Comparison of ENCODE assay signal across 32 cellular contexts in genomic region chr7:158760445-158760764, GRCh38.
"Had no signal": no experiment of that assay in that cellular context is flagged by ENCODE, and none has a peak within 500 bp of the region (broad histone marks: within the 10 kb centered on the region; RNA-seq: fewer than 3 reads in every experiment).

No MANE protein-coding gene starts in this region.

- H3K27me3 ChIP-seq: Peyer's patch, SJSA1 had no signal

- H3K27ac Mint-ChIP-seq: activated CD4-positive, alpha-beta memory T cell treated with anti-CD3 and anti-CD28 coated beads, Interleukin-2, amount 10 ng/mL, durations not matched to agents 7 days and 5 days; activated CD8-positive, alpha-beta memory T cell treated with anti-CD3 and anti-CD28 coated beads, Interleukin-2, amount 10 ng/mL, durations not matched to agents 7 days and 5 days; activated naive CD4-positive, alpha-beta T cell treated with anti-CD3 and anti-CD28 coated beads, Interleukin-2, amount 10 ng/mL, durations not matched to agents 7 days and 5 days; activated naive CD8-positive, alpha-beta T cell; activated naive CD8-positive, alpha-beta T cell treated with anti-CD3 and anti-CD28 coated beads, Interleukin-2, amount 50 U/mL, for 24 hours; brain; T-helper 1 cell treated with Interleukin-12 subunit alpha and Interleukin-12 subunit beta and Interleukin-4 antibody, amounts not matched to agents 30 μg/mL and 1 μg/mL, for 36 hours had no signal

- H3K9me3 Mint-ChIP-seq: activated CD4-positive, alpha-beta memory T cell treated with anti-CD3 and anti-CD28 coated beads, Interleukin-2, amount 10 ng/mL, durations not matched to agents 7 days and 5 days; activated naive CD4-positive, alpha-beta T cell treated with anti-CD3 and anti-CD28 coated beads, Interleukin-2, amount 10 ng/mL, durations not matched to agents 7 days and 5 days; activated naive CD8-positive, alpha-beta T cell treated with anti-CD3 and anti-CD28 coated beads, Interleukin-2, amount 50 U/mL, for 24 hours; brain; T-helper 1 cell treated with Interleukin-12 subunit alpha and Interleukin-12 subunit beta and Interleukin-4 antibody, amounts not matched to agents 30 μg/mL and 1 μg/mL, for 36 hours had no signal

- H3K4me1 Mint-ChIP-seq: activated CD8-positive, alpha-beta memory T cell treated with anti-CD3 and anti-CD28 coated beads, Interleukin-2, amount 10 ng/mL, durations not matched to agents 7 days and 5 days; activated naive CD4-positive, alpha-beta T cell treated with anti-CD3 and anti-CD28 coated beads, Interleukin-2, amount 10 ng/mL, durations not matched to agents 7 days and 5 days; activated naive CD8-positive, alpha-beta T cell treated with anti-CD3 and anti-CD28 coated beads, Interleukin-2, amount 50 U/mL, for 24 hours; brain had no signal

- H3K27ac ChIP-seq: Peyer's patch, SJSA1, VCaP had no signal

- H3K9me3 ChIP-seq: Peyer's patch, SJSA1, SK-N-SH had no signal

- H3K4me3 Mint-ChIP-seq: activated CD4-positive, alpha-beta memory T cell treated with anti-CD3 and anti-CD28 coated beads, Interleukin-2, amount 10 ng/mL, durations not matched to agents 7 days and 5 days; activated CD8-positive, alpha-beta memory T cell treated with anti-CD3 and anti-CD28 coated beads, Interleukin-2, amount 10 ng/mL, durations not matched to agents 7 days and 5 days; activated naive CD4-positive, alpha-beta T cell treated with anti-CD3 and anti-CD28 coated beads, Interleukin-2, amount 10 ng/mL, durations not matched to agents 7 days and 5 days; activated naive CD8-positive, alpha-beta T cell; activated naive CD8-positive, alpha-beta T cell treated with anti-CD3 and anti-CD28 coated beads, Interleukin-2, amount 50 U/mL, for 24 hours; brain; T-helper 1 cell treated with Interleukin-12 subunit alpha and Interleukin-12 subunit beta and Interleukin-4 antibody, amounts not matched to agents 30 μg/mL and 1 μg/mL, for 36 hours had no signal

- FAIRE-seq: bronchial epithelial cell had no signal

- DNase-seq: activated CD4-positive, alpha-beta memory T cell treated with anti-CD3 and anti-CD28 coated beads, Interleukin-2, amount 10 ng/mL, durations not matched to agents 7 days and 5 days; activated CD4-positive, alpha-beta T cell treated with anti-CD3 and anti-CD28 coated beads, Interleukin-2, amount 50 U/mL, for 1 hour; activated CD4-positive, CD25-positive, alpha-beta regulatory T cell; activated CD8-positive, alpha-beta memory T cell treated with anti-CD3 and anti-CD28 coated beads for 24 hours; activated CD8-positive, alpha-beta memory T cell treated with anti-CD3 and anti-CD28 coated beads, Interleukin-2, amount 10 ng/mL, durations not matched to agents 7 days and 5 days; activated CD8-positive, alpha-beta memory T cell treated with anti-CD3 and anti-CD28 coated beads, Interleukin-2, amount 50 U/mL, for 48 hours; activated effector memory CD4-positive, alpha-beta T cell treated with Interleukin-2 at 50 U/mL for 16 hours; activated naive CD4-positive, alpha-beta T cell treated with anti-CD3 and anti-CD28 coated beads, Interleukin-2, amount 10 ng/mL, durations not matched to agents 7 days and 5 days; activated naive CD8-positive, alpha-beta T cell treated with anti-CD3 and anti-CD28 coated beads, Interleukin-2, amount 50 U/mL, for 24 hours; activated T-cell treated with anti-CD3 and anti-CD28 coated beads, Interleukin-2, amount 50 U/mL, for 48 hours; anterior cingulate cortex; caudate nucleus; cerebellar nuclear complex; Karpas-422; NCI-H1105; NCI-H1417 treated with DMSO at 0.1 percent for 48 hours; NCI-H2081; NCI-H2171 treated with DMSO at 0.1 percent for 48 hours; NCI-H2227 treated with DMSO at 0.1 percent for 48 hours; NCI-H446 treated with DMSO at 0.1 percent for 48 hours; NCI-H524; PC-3; Peyer's patch; RPMI8226; SHP77 treated with DMSO at 0.1 percent for 48 hours; SK-N-SH had no signal

- H3K4me1 ChIP-seq: Peyer's patch, SJSA1 had no signal

- H3K27me3 Mint-ChIP-seq: activated CD4-positive, alpha-beta memory T cell treated with anti-CD3 and anti-CD28 coated beads, Interleukin-2, amount 10 ng/mL, durations not matched to agents 7 days and 5 days; activated CD8-positive, alpha-beta memory T cell treated with anti-CD3 and anti-CD28 coated beads, Interleukin-2, amount 10 ng/mL, durations not matched to agents 7 days and 5 days; activated naive CD4-positive, alpha-beta T cell treated with anti-CD3 and anti-CD28 coated beads, Interleukin-2, amount 10 ng/mL, durations not matched to agents 7 days and 5 days; activated naive CD8-positive, alpha-beta T cell; activated naive CD8-positive, alpha-beta T cell treated with anti-CD3 and anti-CD28 coated beads, Interleukin-2, amount 50 U/mL, for 24 hours; brain had no signal

- H3K4me3 ChIP-seq: Peyer's patch, SJSA1 had no signal

- ATAC-seq: activated CD8-positive, alpha-beta memory T cell treated with anti-CD3 and anti-CD28 coated beads, Interleukin-2, amount 10 ng/mL, durations not matched to agents 7 days and 5 days; activated naive CD8-positive, alpha-beta T cell treated with anti-CD3 and anti-CD28 coated beads, Interleukin-2, amount 50 U/mL, for 24 hours; PC-3 had no signal
